Comparison of ENCODE assay signal across 21 cellular contexts in genomic region chr9:87578625-87579024, GRCh38.
"Had no signal": no experiment of that assay in that cellular context is flagged by ENCODE, and none has a peak within 500 bp of the region (broad histone marks: within the 10 kb centered on the region; RNA-seq: fewer than 3 reads in every experiment).

No MANE protein-coding gene starts in this region.

- H3K27me3 ChIP-seq: suprapubic skin, upper lobe of right lung had no signal

- H3K4me1 Mint-ChIP-seq: activated CD8-positive, alpha-beta memory T cell treated with anti-CD3 and anti-CD28 coated beads, Interleukin-2, amount 10 ng/mL, durations not matched to agents 7 days and 5 days; immature natural killer cell had no signal

- H3K27ac Mint-ChIP-seq: activated CD8-positive, alpha-beta memory T cell treated with anti-CD3 and anti-CD28 coated beads, Interleukin-2, amount 10 ng/mL, durations not matched to agents 7 days and 5 days; activated naive CD4-positive, alpha-beta T cell treated with anti-CD3 and anti-CD28 coated beads, Interleukin-2, amount 50 U/mL, for 72 hours; activated T-cell treated with anti-CD3 and anti-CD28 coated beads, Interleukin-2, amount 50 U/mL, for 24 hours; immature natural killer cell; natural killer cell treated with Interleukin-12 subunit alpha and Interleukin-12 subunit beta and Interleukin-15 and Interleukin-18, amount 100 ng/mL, for 72 hours had no signal

- H3K4me1 ChIP-seq: prostate gland had no signal

- H3K9me3 Mint-ChIP-seq: activated naive CD4-positive, alpha-beta T cell treated with anti-CD3 and anti-CD28 coated beads, Interleukin-2, amount 50 U/mL, for 72 hours; activated T-cell treated with anti-CD3 and anti-CD28 coated beads, Interleukin-2, amount 50 U/mL, for 24 hours; immature natural killer cell; natural killer cell treated with Interleukin-12 subunit alpha and Interleukin-12 subunit beta and Interleukin-15 and Interleukin-18, amount 100 ng/mL, for 72 hours had no signal

- DNase-seq: activated CD8-positive, alpha-beta memory T cell treated with anti-CD3 and anti-CD28 coated beads, Interleukin-2, amount 10 ng/mL, durations not matched to agents 7 days and 5 days; activated effector memory CD4-positive, alpha-beta T cell treated with Interleukin-2 at 50 U/mL for 16 hours; activated T-cell treated with anti-CD3 and anti-CD28 coated beads, Interleukin-2, amount 50 U/mL, for 24 hours; immature natural killer cell; left cardiac atrium; lower lobe of right lung; mucosa of descending colon; occipital lobe; stimulated activated CD4-positive, alpha-beta T cell treated with anti-CD3 and anti-CD28 coated beads, Interleukin-12 subunit alpha, Interleukin-12 subunit beta, amount 100 ng/mL, for 4 hours; stimulated activated CD4-positive, alpha-beta T cell treated with anti-CD3 and anti-CD28 coated beads, Interleukin-2, amount 100 ng/mL, for 48 hours; stimulated activated naive CD4-positive, alpha-beta T cell treated with Interleukin-2 at 50 U/mL for 16 hours; SW 1271; T-helper 9 cell; upper lobe of right lung had no signal

- H3K27ac ChIP-seq: lower lobe of right lung, prostate gland, suprapubic skin, upper lobe of right lung had no signal

- H3K4me3 ChIP-seq: lower lobe of right lung, mucosa of descending colon, prostate gland, suprapubic skin, upper lobe of right lung had no signal

- H3K36me3 Mint-ChIP-seq: activated CD8-positive, alpha-beta memory T cell treated with anti-CD3 and anti-CD28 coated beads, Interleukin-2, amount 10 ng/mL, durations not matched to agents 7 days and 5 days; activated naive CD4-positive, alpha-beta T cell treated with anti-CD3 and anti-CD28 coated beads, Interleukin-2, amount 50 U/mL, for 72 hours; immature natural killer cell; natural killer cell treated with Interleukin-12 subunit alpha and Interleukin-12 subunit beta and Interleukin-15 and Interleukin-18, amount 100 ng/mL, for 72 hours had no signal

- H3K36me3 ChIP-seq: lower lobe of right lung, prostate gland, suprapubic skin had no signal

- H3K9me3 ChIP-seq: lower lobe of right lung, mucosa of descending colon, prostate gland, suprapubic skin, upper lobe of right lung had no signal

- FAIRE-seq: endometrium had no signal

- H3K4me3 Mint-ChIP-seq: activated CD8-positive, alpha-beta memory T cell treated with anti-CD3 and anti-CD28 coated beads, Interleukin-2, amount 10 ng/mL, durations not matched to agents 7 days and 5 days; activated T-cell treated with anti-CD3 and anti-CD28 coated beads, Interleukin-2, amount 50 U/mL, for 24 hours; immature natural killer cell; natural killer cell treated with Interleukin-12 subunit alpha and Interleukin-12 subunit beta and Interleukin-15 and Interleukin-18, amount 100 ng/mL, for 72 hours had no signal

- ATAC-seq: activated CD8-positive, alpha-beta memory T cell treated with anti-CD3 and anti-CD28 coated beads, Interleukin-2, amount 10 ng/mL, durations not matched to agents 7 days and 5 days; activated naive CD4-positive, alpha-beta T cell treated with anti-CD3 and anti-CD28 coated beads, Interleukin-2, amount 50 U/mL, for 72 hours; esophagus mucosa; left cardiac atrium; lower lobe of right lung; mucosa of descending colon; natural killer cell treated with Interleukin-12 subunit alpha and Interleukin-12 subunit beta and Interleukin-15 and Interleukin-18, amount 100 ng/mL, for 72 hours; sciatic nerve; upper lobe of right lung had no signal
